Comparison of ENCODE assay signal across 8 cellular contexts in genomic region chr4:174214102-174214878, GRCh38.
A peak's percentile ranks its signal among the peaks of the same experiment; 100 is the strongest.
DNase-seq lines count a peak whose midpoint lies in the region; ATAC-seq and TF ChIP-seq lines count a peak whose summit lies in the region.

No MANE protein-coding gene starts in this region.

- DNase-seq in NT2/D1 (ENCODE audit: low read depth, low spot score) (no peak), fibroblast of pulmonary artery (ENCODE audit: low read depth) (no peak), retinal pigment epithelial cell (ENCODE audit: low read depth) (no peak), Ammon's horn (ENCODE audit: low spot score) (no peak), NCI-H2196 treated with DMSO at 0.1 percent for 48 hours (lab: John Stamatoyannopoulos, UW; ENCODE audit: unreplicated experiment) (no peak), SKM-1 (lab: John Stamatoyannopoulos, UW; ENCODE audit: unreplicated experiment) (no peak), medulla oblongata (ENCODE audit: extremely low spot score) (no peak)

- H3K4me3 ChIP-seq in NT2/D1 (ENCODE audit: insufficient read length, low read depth) (peak overlapping the region; percentile 19), fibroblast of pulmonary artery (replicated peaks; ENCODE audit: low read depth, low read length) (peak overlapping the region; percentile 37), retinal pigment epithelial cell (ENCODE audit: low read length) (peak overlapping the region; percentile 31)

- H3K4me1 ChIP-seq in NT2/D1 (ENCODE audit: insufficient read depth, insufficient read length), result peaks cover 4% of the 10 kb centered on the region

- ATAC-seq in GM19463 (IDR thresholded peaks at IDR 0.05; ENCODE audit: unreplicated experiment), result peak; percentile 46

- TF ChIP-seq CTCF in fibroblast of pulmonary artery (IDR thresholded peaks at IDR 0.05; ENCODE audit: low read length, missing control alignments) (no peak), retinal pigment epithelial cell (conservative IDR thresholded peaks at IDR 0.05; ENCODE audit: low read depth, low read length) (no peak)

- no peaks in the 10 kb centered on the region for H3K9me3 ChIP-seq in NT2/D1 (ENCODE audit: insufficient read depth, low read length)

- H3K9ac ChIP-seq in NT2/D1 (ENCODE audit: insufficient read length, low read depth), result no peak overlapping the region

- peaks cover 76% of the 10 kb centered on the region for H3K27me3 ChIP-seq in NT2/D1 (ENCODE audit: insufficient read depth, insufficient read length)

- no peaks in the 10 kb centered on the region for H3K36me3 ChIP-seq in NT2/D1 (ENCODE audit: insufficient read depth, insufficient read length, low read length)
